ENCODE assay signal across 9 cellular contexts in the genomic region with DNA sequence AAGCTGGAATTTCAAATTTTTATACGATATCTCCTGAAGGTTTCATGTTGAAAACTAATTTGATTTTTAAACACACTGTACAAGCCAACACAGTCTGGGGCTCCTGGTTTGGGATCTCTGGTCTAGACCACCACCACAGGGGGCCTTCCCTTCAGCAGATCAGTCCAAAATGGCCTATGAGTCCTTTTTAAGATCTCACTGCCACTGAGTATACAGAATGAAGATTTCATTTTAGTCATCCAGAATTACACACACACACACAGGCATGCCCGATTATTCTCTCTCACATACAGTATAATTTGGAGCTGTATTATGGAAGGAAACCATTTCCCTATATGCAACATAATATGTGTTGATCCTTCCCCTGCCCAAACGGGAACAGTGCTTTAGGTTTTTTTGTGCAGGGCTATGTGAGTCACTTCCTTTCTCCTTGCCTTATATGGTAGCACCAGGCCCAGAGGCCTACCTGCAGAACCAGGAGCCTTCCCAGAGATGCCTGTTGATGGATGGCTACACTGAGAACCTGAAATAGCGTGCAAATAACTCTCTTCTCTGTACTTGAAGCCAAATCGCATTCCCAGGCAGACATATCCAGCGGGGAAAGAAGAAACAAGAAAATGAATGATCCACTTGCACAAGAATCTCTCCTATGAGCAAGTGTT. TPM values are rescaled to one million over a fixed set of nuclear protein-coding genes. Genes with fewer than 3 reads are reported as not detected.
DNase-seq lines count a peak whose midpoint lies in the region; ATAC-seq and TF ChIP-seq lines count a peak whose summit lies in the region.
"Had no signal": no experiment of that assay in that cellular context is flagged by ENCODE, and none has a peak within 500 bp of the region (broad histone marks: within the 10 kb centered on the region; RNA-seq: fewer than 3 reads in every experiment).

No MANE protein-coding gene starts in this region.

- no peak overlapping the region for H3K27ac ChIP-seq in right lobe of liver
- H3K27ac ChIP-seq: SK-N-MC had no signal

- in situ Hi-C loops in KBM-7 (cut with MboI; ENCODE audit: low pct_unique_long_range_greater_than_20kb, low sequenced_read_pairs), result no loop called here

- TF ChIP-seq CTCF in right lobe of liver (IDR thresholded peaks at IDR 0.05), result no peak

- ATAC-seq in right lobe of liver (peak; percentile 34 to 57 (median 56)), HG03460 (IDR thresholded peaks at IDR 0.05; ENCODE audit: unreplicated experiment) (no peak)

- intact Hi-C loops in right lobe of liver (cut with DNase I), result no loop called here

- no peaks in the 10 kb centered on the region for H3K36me3 ChIP-seq in right lobe of liver

- no peaks in the 10 kb centered on the region for H3K9me3 ChIP-seq in right lobe of liver

- H3K4me1 ChIP-seq in right lobe of liver, result no peaks in the 10 kb centered on the region

- 56% methylated on average over 6 of the region's 6 CpGs for WGBS in right lobe of liver (ENCODE audit: insufficient coverage, low coverage, low lambda C conversion rate, missing lambda C conversion rate)

- no peaks in the 10 kb centered on the region for H3K27me3 ChIP-seq in right lobe of liver

- DNase-seq in Daoy (ENCODE audit: low read depth) (peak; percentile 35), KBM-7 (peak; percentile 60), right lobe of liver (no peak), RPMI8226 (no peak), DMS79 treated with DMSO at 0.1 percent for 48 hours (lab: John Stamatoyannopoulos, UW) (no peak), Ammon's horn (ENCODE audit: low spot score) (no peak)
- DNase-seq in activated CD4-positive, alpha-beta T cell treated with anti-CD3 and anti-CD28 coated beads for 48 hours, result peak; percentile 22

- TF ChIP-seq POLR2A in right lobe of liver (IDR thresholded peaks at IDR 0.05), result no peak

- no peak overlapping the region for H3K4me3 ChIP-seq in right lobe of liver
- H3K4me3 ChIP-seq: SK-N-MC had no signal

RNA-seq across cellular contexts. Expression of a gene that starts 28.1 kb away (rescaled TPM):
- 24.8 and 27.0 TPM in 2 replicates for total RNA-seq in Daoy (2014; rRNA removed; shearing (Covaris generic))
- total RNA-seq in right lobe of liver, result 100 to 1,000 TPM in 3 of 6 experiments, 10 to 100 TPM in 3; 72.0 to 115 (median 93.1) TPM

Comparison
In these comparisons a context has a peak if more than half of its experiments do, and no peak if none do; other contexts are left out.
1. DNase-seq: peak in Daoy (single experiment), KBM-7 (single experiment) and activated CD4-positive, alpha-beta T cell treated with anti-CD3 and anti-CD28 coated beads for 48 hours (single experiment); none in right lobe of liver (0 of 3), RPMI8226 (single experiment), DMS79 treated with DMSO at 0.1 percent for 48 hours (single experiment) and Ammon's horn (single experiment).